Comparison of ENCODE assay signal across 14 cellular contexts in the genomic region with DNA sequence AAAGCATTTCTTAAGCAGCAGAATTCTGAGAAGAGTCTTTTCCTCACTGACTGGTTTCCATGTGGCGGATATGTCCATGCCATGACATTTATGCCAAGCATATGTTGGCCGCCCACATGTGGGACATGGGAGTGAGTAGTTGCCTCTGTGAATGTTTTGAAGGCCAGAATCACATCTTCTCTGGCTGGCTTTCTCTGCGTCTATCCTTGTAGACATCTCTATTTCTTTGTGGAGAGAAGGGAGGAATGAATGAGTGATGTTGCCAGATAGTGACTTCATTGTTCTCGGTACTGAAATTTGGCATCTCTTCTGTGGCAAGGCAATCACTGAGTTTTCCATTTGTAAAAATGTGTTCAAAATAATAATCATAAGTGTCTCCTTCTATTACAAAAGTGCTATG.
"Had no signal": no experiment of that assay in that cellular context is flagged by ENCODE, and none has a peak within 500 bp of the region (broad histone marks: within the 10 kb centered on the region; RNA-seq: fewer than 3 reads in every experiment).

No MANE protein-coding gene starts in this region.

- H3K27ac ChIP-seq: colonic mucosa, hepatocyte, thyroid gland had no signal

- DNase-seq: colonic mucosa; dermis blood vessel endothelial cell; glutamatergic neuron; kidney; left colon; mammary epithelial cell; mucosa of descending colon; naive thymus-derived CD8-positive, alpha-beta T cell; posterior cingulate gyrus; stimulated activated CD4-positive, alpha-beta T cell treated with anti-CD3 and anti-CD28 coated beads, Interleukin-2, amount 100 ng/mL, for 48 hours; stimulated activated naive CD4-positive, alpha-beta T cell treated with Interleukin-2 at 50 U/mL for 16 hours; thyroid gland had no signal

- H3K9me3 ChIP-seq: colonic mucosa, mucosa of descending colon, thyroid gland had no signal

- H3K27me3 ChIP-seq: colonic mucosa, hepatocyte, thyroid gland had no signal

- H3K4me3 ChIP-seq: colonic mucosa, hepatocyte, mucosa of descending colon, smooth muscle cell, thyroid gland had no signal

- H3K36me3 ChIP-seq: colonic mucosa, thyroid gland had no signal

- ATAC-seq: left colon; mucosa of descending colon; naive thymus-derived CD8-positive, alpha-beta T cell had no signal

- H3K4me1 ChIP-seq: colonic mucosa, thyroid gland had no signal
